Comparison of ENCODE assay signal across 2 cellular contexts in the genomic region with DNA sequence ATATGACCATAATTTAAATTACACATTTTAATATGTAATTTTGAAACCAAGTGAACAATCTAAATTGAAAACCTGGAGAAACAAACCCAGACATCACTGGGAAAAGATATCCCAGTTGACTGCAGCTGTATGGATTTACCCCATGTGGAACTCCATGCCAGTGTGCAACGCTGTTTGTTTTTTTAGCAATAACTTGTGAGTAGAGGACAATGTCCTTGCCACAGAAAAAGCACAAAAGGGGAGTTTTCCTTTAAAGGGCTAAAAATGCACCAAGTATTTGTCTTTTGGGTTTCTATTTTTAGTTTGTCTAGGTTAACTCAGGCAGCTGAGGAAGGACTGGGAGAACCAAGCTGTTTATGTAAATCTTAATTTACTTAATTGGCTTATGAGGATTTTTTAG.
TF ChIP-seq lines count a peak whose summit lies in the region.

No MANE protein-coding gene starts in this region.

TF ChIP-seq in liver, 16 proteins besides CTCF, POLR2A, EP300 and RAD21:
- TF ChIP-seq TAF1 (conservative IDR thresholded peaks at IDR 0.05) (no peak), HNF4A (conservative IDR thresholded peaks at IDR 0.05) (peak; percentile 5 to 41), FOXA2 (IDR thresholded peaks at IDR 0.05) (peak; percentile 19), JUND (IDR thresholded peaks at IDR 0.05) (no peak), HNF4G (IDR thresholded peaks at IDR 0.05) (no peak), RXRA (IDR thresholded peaks at IDR 0.05) (peak in 1 of 2 donors; percentile 38), YY1 (IDR thresholded peaks at IDR 0.05) (peak; percentile 43), FOXA1 (IDR thresholded peaks at IDR 0.05) (no peak)
- TF ChIP-seq, protein P1, sequence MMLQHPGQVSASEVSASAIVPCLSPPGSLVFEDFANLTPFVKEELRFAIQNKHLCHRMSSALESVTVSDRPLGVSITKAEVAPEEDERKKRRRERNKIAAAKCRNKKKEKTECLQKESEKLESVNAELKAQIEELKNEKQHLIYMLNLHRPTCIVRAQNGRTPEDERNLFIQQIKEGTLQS (IDR thresholded peaks at IDR 0.05), result no peak
- TF ChIP-seq, protein P2, sequence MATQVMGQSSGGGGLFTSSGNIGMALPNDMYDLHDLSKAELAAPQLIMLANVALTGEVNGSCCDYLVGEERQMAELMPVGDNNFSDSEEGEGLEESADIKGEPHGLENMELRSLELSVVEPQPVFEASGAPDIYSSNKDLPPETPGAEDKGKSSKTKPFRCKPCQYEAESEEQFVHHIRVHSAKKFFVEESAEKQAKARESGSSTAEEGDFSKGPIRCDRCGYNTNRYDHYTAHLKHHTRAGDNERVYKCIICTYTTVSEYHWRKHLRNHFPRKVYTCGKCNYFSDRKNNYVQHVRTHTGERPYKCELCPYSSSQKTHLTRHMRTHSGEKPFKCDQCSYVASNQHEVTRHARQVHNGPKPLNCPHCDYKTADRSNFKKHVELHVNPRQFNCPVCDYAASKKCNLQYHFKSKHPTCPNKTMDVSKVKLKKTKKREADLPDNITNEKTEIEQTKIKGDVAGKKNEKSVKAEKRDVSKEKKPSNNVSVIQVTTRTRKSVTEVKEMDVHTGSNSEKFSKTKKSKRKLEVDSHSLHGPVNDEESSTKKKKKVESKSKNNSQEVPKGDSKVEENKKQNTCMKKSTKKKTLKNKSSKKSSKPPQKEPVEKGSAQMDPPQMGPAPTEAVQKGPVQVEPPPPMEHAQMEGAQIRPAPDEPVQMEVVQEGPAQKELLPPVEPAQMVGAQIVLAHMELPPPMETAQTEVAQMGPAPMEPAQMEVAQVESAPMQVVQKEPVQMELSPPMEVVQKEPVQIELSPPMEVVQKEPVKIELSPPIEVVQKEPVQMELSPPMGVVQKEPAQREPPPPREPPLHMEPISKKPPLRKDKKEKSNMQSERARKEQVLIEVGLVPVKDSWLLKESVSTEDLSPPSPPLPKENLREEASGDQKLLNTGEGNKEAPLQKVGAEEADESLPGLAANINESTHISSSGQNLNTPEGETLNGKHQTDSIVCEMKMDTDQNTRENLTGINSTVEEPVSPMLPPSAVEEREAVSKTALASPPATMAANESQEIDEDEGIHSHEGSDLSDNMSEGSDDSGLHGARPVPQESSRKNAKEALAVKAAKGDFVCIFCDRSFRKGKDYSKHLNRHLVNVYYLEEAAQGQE (IDR thresholded peaks at IDR 0.05), result peak; percentile 28

TF ChIP-seq in HepG2, 621 proteins besides CTCF, POLR2A, EP300 and RAD21:
- TF ChIP-seq ARID2 (CRISPR knock-in tag; IDR thresholded peaks at IDR 0.05; ENCODE audit: borderline replicate concordance), result no peak
TF ChIP-seq in HepG2: peak in this region for 0.
